ENCODE assay signal across 18 cellular contexts in genomic region chr3:149871855-149872254, GRCh38. TPM values are rescaled to one million over a fixed set of nuclear protein-coding genes. Genes with fewer than 3 reads are reported as not detected.
A peak's percentile ranks its signal among the peaks of the same experiment; 100 is the strongest.
DNase-seq lines count a peak whose midpoint lies in the region; ATAC-seq and TF ChIP-seq lines count a peak whose summit lies in the region.
"Had no signal": no experiment of that assay in that cellular context is flagged by ENCODE, and none has a peak within 500 bp of the region (broad histone marks: within the 10 kb centered on the region; RNA-seq: fewer than 3 reads in every experiment).

No MANE protein-coding gene starts in this region.

- H3K9me3 Mint-ChIP-seq in activated CD4-positive, alpha-beta T cell treated with anti-CD3 and anti-CD28 coated beads for 36 hours (ENCODE audit: low read depth) = peaks cover 14% of the 10 kb centered on the region
- peaks cover 21% of the 10 kb centered on the region for H3K9me3 Mint-ChIP-seq in activated CD4-positive, alpha-beta T cell treated with anti-CD3 and anti-CD28 coated beads, Interleukin-2, amount 10 ng/mL, durations not matched to agents 24 days and 14 days
- H3K9me3 Mint-ChIP-seq in activated T-helper 17 cell treated with anti-CD3 and anti-CD28 coated beads, Interleukin-2, amount 50 U/mL, for 72 hours = peaks cover 9% of the 10 kb centered on the region

- H3K27me3 Mint-ChIP-seq in activated CD4-positive, alpha-beta T cell treated with anti-CD3 and anti-CD28 coated beads for 36 hours = no peaks in the 10 kb centered on the region
- H3K27me3 Mint-ChIP-seq in activated CD4-positive, alpha-beta T cell treated with anti-CD3 and anti-CD28 coated beads, Interleukin-2, amount 10 ng/mL, durations not matched to agents 24 days and 14 days = no peaks in the 10 kb centered on the region
- H3K27me3 Mint-ChIP-seq in activated T-helper 17 cell treated with anti-CD3 and anti-CD28 coated beads, Interleukin-2, amount 50 U/mL, for 72 hours = no peaks in the 10 kb centered on the region
- H3K27me3 Mint-ChIP-seq: CD4-positive, alpha-beta memory T cell had no signal

- H3K4me3 Mint-ChIP-seq in activated CD4-positive, alpha-beta T cell treated with anti-CD3 and anti-CD28 coated beads for 36 hours = no peak overlapping the region
- no peak overlapping the region for H3K4me3 Mint-ChIP-seq in activated CD4-positive, alpha-beta T cell treated with anti-CD3 and anti-CD28 coated beads, Interleukin-2, amount 10 ng/mL, durations not matched to agents 24 days and 14 days
- H3K4me3 Mint-ChIP-seq in activated T-helper 17 cell treated with anti-CD3 and anti-CD28 coated beads, Interleukin-2, amount 50 U/mL, for 72 hours = no peak overlapping the region
- H3K4me3 Mint-ChIP-seq: CD14-positive monocyte; CD4-positive, alpha-beta memory T cell; H9 had no signal

- DNase-seq in activated CD4-positive, alpha-beta T cell treated with anti-CD3 and anti-CD28 coated beads for 36 hours = no peak
- DNase-seq in activated CD4-positive, alpha-beta T cell treated with anti-CD3 and anti-CD28 coated beads, Interleukin-2, amount 10 ng/mL, durations not matched to agents 24 days and 14 days = no peak
- DNase-seq in fibroblast of peridontal ligament (ENCODE audit: extremely low read depth) (peak; percentile 69), psoas muscle (no peak)
- DNase-seq in stimulated activated CD4-positive, alpha-beta T cell treated with anti-CD3 and anti-CD28 coated beads, Interleukin-15, amount 100 ng/mL, for 24 hours = no peak
- DNase-seq: CD4-positive, alpha-beta memory T cell; DMS79 treated with DMSO at 0.1 percent for 48 hours; GF-D8; H9; IMR-90 had no signal

- no peak overlapping the region for H3K27ac Mint-ChIP-seq in activated CD4-positive, alpha-beta T cell treated with anti-CD3 and anti-CD28 coated beads for 36 hours
- H3K27ac Mint-ChIP-seq in activated CD4-positive, alpha-beta T cell treated with anti-CD3 and anti-CD28 coated beads, Interleukin-2, amount 10 ng/mL, durations not matched to agents 24 days and 14 days = no peak overlapping the region
- no peak overlapping the region for H3K27ac Mint-ChIP-seq in activated T-helper 17 cell treated with anti-CD3 and anti-CD28 coated beads, Interleukin-2, amount 50 U/mL, for 72 hours

- no peaks in the 10 kb centered on the region for H3K27me3 ChIP-seq in psoas muscle (ENCODE audit: insufficient read depth in 3 of 3, low read length in 2 of 3)
- H3K27me3 ChIP-seq: BLaER1 had no signal

- intact Hi-C loops in activated CD4-positive, alpha-beta T cell treated with anti-CD3 and anti-CD28 coated beads for 36 hours (cut with DNase I, micrococcal nuclease) = no loop called here
- intact Hi-C loops in activated CD4-positive, alpha-beta T cell treated with anti-CD3 and anti-CD28 coated beads, Interleukin-2, amount 10 ng/mL, durations not matched to agents 24 days and 14 days (cut with micrococcal nuclease) = no loop called here
- intact Hi-C loops in psoas muscle (cut with DNase I) = no loop called here

- peaks cover 18% of the 10 kb centered on the region for H3K4me1 ChIP-seq in psoas muscle
- H3K4me1 ChIP-seq: A549, BLaER1 had no signal

- peaks cover 11% of the 10 kb centered on the region for H3K9me3 ChIP-seq in psoas muscle

- 95 to 98% (median 98%) methylated on average over 3 of the region's 3 CpGs for WGBS in psoas muscle, 3 donors

- POLR2A ChIA-PET in activated CD4-positive, alpha-beta T cell treated with anti-CD3 and anti-CD28 coated beads for 36 hours (lab: Charles Lee) = no interaction called here

- CTCF ChIA-PET in activated CD4-positive, alpha-beta T cell treated with anti-CD3 and anti-CD28 coated beads for 36 hours (lab: Charles Lee) = interaction anchor here (1.5 kb wide), 1 partner anchor 16 kb away, joined by 3 read pairs; no protein-coding TSS in a partner anchor

- peaks cover 0 to 20% of the 10 kb centered on the region in 2 donors for H3K36me3 ChIP-seq in psoas muscle (ENCODE audit: insufficient read depth in 1 of 2, low read depth in 1 of 2)

- TF ChIP-seq CTCF in psoas muscle (IDR thresholded peaks at IDR 0.05) = no peak

- H3K36me3 Mint-ChIP-seq in activated CD4-positive, alpha-beta T cell treated with anti-CD3 and anti-CD28 coated beads for 36 hours (ENCODE audit: low read depth) = peaks cover 38% of the 10 kb centered on the region
- peaks cover 33% of the 10 kb centered on the region for H3K36me3 Mint-ChIP-seq in activated CD4-positive, alpha-beta T cell treated with anti-CD3 and anti-CD28 coated beads, Interleukin-2, amount 10 ng/mL, durations not matched to agents 24 days and 14 days (ENCODE audit: low read depth)
- H3K36me3 Mint-ChIP-seq in activated T-helper 17 cell treated with anti-CD3 and anti-CD28 coated beads, Interleukin-2, amount 50 U/mL, for 72 hours (ENCODE audit: low read depth) = peaks cover 43% of the 10 kb centered on the region

- peak overlapping the region; percentile 63 for H3K27ac ChIP-seq in psoas muscle
- H3K27ac ChIP-seq: 22Rv1, BLaER1 had no signal

- peaks cover 8% of the 10 kb centered on the region for H3K4me1 Mint-ChIP-seq in activated CD4-positive, alpha-beta T cell treated with anti-CD3 and anti-CD28 coated beads for 36 hours
- peaks cover 2% of the 10 kb centered on the region for H3K4me1 Mint-ChIP-seq in activated CD4-positive, alpha-beta T cell treated with anti-CD3 and anti-CD28 coated beads, Interleukin-2, amount 10 ng/mL, durations not matched to agents 24 days and 14 days
- peaks cover 17% of the 10 kb centered on the region for H3K4me1 Mint-ChIP-seq in activated T-helper 17 cell treated with anti-CD3 and anti-CD28 coated beads, Interleukin-2, amount 50 U/mL, for 72 hours
- H3K4me1 Mint-ChIP-seq: CD14-positive monocyte had no signal

- ATAC-seq in activated CD4-positive, alpha-beta T cell treated with anti-CD3 and anti-CD28 coated beads for 36 hours = peak; percentile 49
- peak; percentile 50 for ATAC-seq in activated T-helper 17 cell treated with anti-CD3 and anti-CD28 coated beads, Interleukin-2, amount 50 U/mL, for 72 hours (replicated peaks)
- no peak for ATAC-seq in psoas muscle
- ATAC-seq in GM18858 (IDR thresholded peaks at IDR 0.05; ENCODE audit: unreplicated experiment) = no peak
- ATAC-seq in GM19397 (IDR thresholded peaks at IDR 0.05; ENCODE audit: unreplicated experiment) = no peak
- ATAC-seq: A549, GM12878 had no signal

- H3K4me3 ChIP-seq in psoas muscle = no peak overlapping the region
- H3K4me3 ChIP-seq: A549, BLaER1, GM12878 had no signal

RNA-seq across cellular contexts. Expression of gene RNF13, which starts 58.8 kb away (rescaled TPM):
- 10 to 100 TPM; 28.8 to 41.2 TPM for total RNA-seq in activated CD4-positive, alpha-beta T cell treated with anti-CD3 and anti-CD28 coated beads for 36 hours
- 31.6 and 36.7 TPM in 2 replicates for total RNA-seq in activated CD4-positive, alpha-beta T cell treated with anti-CD3 and anti-CD28 coated beads, Interleukin-2, amount 10 ng/mL, durations not matched to agents 24 days and 14 days
- total RNA-seq in activated T-helper 17 cell treated with anti-CD3 and anti-CD28 coated beads, Interleukin-2, amount 50 U/mL, for 72 hours = 10 to 100 TPM; 35.3 to 38.6 TPM
- 10 to 100 TPM; 39.8 to 51.0 (median 43.9) TPM for total RNA-seq in psoas muscle
- polyA plus RNA-seq in psoas muscle = 10 to 100 TPM; 21.7 to 44.0 (median 32.9) TPM

Comparison
In these comparisons a context has a peak if more than half of its experiments do, and no peak if none do; other contexts are left out.
1. ATAC-seq: peak in activated CD4-positive, alpha-beta T cell treated with anti-CD3 and anti-CD28 coated beads for 36 hours (single experiment) and activated T-helper 17 cell treated with anti-CD3 and anti-CD28 coated beads, Interleukin-2, amount 50 U/mL, for 72 hours (single experiment); none in psoas muscle (0 of 4), GM18858 (single experiment) and GM19397 (single experiment).